In genomic region chr2:128319457-128319772, GRCh38 we compare ENCODE assay signal across 1 cellular context.
TF ChIP-seq lines count a peak whose summit lies in the region.

No MANE protein-coding gene starts in this region.

TF ChIP-seq in neural cell, 6 proteins besides CTCF, POLR2A, EP300 and RAD21 (continued from another document):
- TF ChIP-seq POLR2AphosphoS5 (IDR thresholded peaks at IDR 0.05), result no peak
- no peak for TF ChIP-seq TAF1 (IDR thresholded peaks at IDR 0.05; ENCODE audit: low read depth)
